In genomic region chr9:135053133-135053532, GRCh38 we compare ENCODE assay signal across 24 cellular contexts. TPM values are rescaled to one million over a fixed set of nuclear protein-coding genes. Genes with fewer than 3 reads are reported as not detected.
DNase-seq lines count a peak whose midpoint lies in the region; ATAC-seq and TF ChIP-seq lines count a peak whose summit lies in the region.
"Had no signal": no experiment of that assay in that cellular context is flagged by ENCODE, and none has a peak within 500 bp of the region (broad histone marks: within the 10 kb centered on the region; RNA-seq: fewer than 3 reads in every experiment).

No MANE protein-coding gene starts in this region.

- H3K27ac Mint-ChIP-seq in activated T-helper 1 cell treated with anti-CD3 and anti-CD28 coated beads, Interleukin-12 subunit alpha, Interleukin-12 subunit beta, Interleukin-2, Interleukin-4 antibody, amounts not matched to agents 30 ng/mL and 10 ng/mL and 1 ng/mL, durations not matched to agents 14 hours and 24 hours and 36 hours, result no peak overlapping the region
- H3K27ac Mint-ChIP-seq in glutamatergic neuron (ENCODE audit: unreplicated experiment), result no peak overlapping the region
- H3K27ac Mint-ChIP-seq: activated CD8-positive, alpha-beta memory T cell treated with anti-CD3 and anti-CD28 coated beads, Interleukin-2, amount 10 ng/mL, durations not matched to agents 7 days and 5 days; natural killer cell treated with Interleukin-12 subunit alpha and Interleukin-12 subunit beta and Interleukin-15 and Interleukin-18, amount 100 ng/mL, for 72 hours had no signal

- no peak overlapping the region for H3K4me3 ChIP-seq in right cardiac atrium (ENCODE audit: low read length)
- no peak overlapping the region for H3K4me3 ChIP-seq in Peyer's patch
- no peak overlapping the region for H3K4me3 ChIP-seq in upper lobe of right lung
- H3K4me3 ChIP-seq: dorsolateral prefrontal cortex, hepatocyte, lung, mucosa of descending colon, SK-N-MC had no signal

- H3K36me3 ChIP-seq in Peyer's patch (no peaks in the 10 kb centered on the region), upper lobe of right lung (no peaks in the 10 kb centered on the region)

- intact Hi-C loops in cardiac septum (cut with DNase I) (no loop called here), right cardiac atrium (cut with DNase I) (no loop called here), upper lobe of right lung (cut with DNase I) (no loop called here)
- intact Hi-C loops in activated T-helper 1 cell treated with anti-CD3 and anti-CD28 coated beads, Interleukin-12 subunit alpha, Interleukin-12 subunit beta, Interleukin-2, Interleukin-4 antibody, amounts not matched to agents 30 ng/mL and 10 ng/mL and 1 ng/mL, durations not matched to agents 14 hours and 24 hours and 36 hours (cut with micrococcal nuclease), result no loop called here

- no peaks in the 10 kb centered on the region for H3K36me3 Mint-ChIP-seq in activated T-helper 1 cell treated with anti-CD3 and anti-CD28 coated beads, Interleukin-12 subunit alpha, Interleukin-12 subunit beta, Interleukin-2, Interleukin-4 antibody, amounts not matched to agents 30 ng/mL and 10 ng/mL and 1 ng/mL, durations not matched to agents 14 hours and 24 hours and 36 hours (ENCODE audit: low read depth)
- H3K36me3 Mint-ChIP-seq in glutamatergic neuron (ENCODE audit: unreplicated experiment), result peaks cover 8% of the 10 kb centered on the region
- H3K36me3 Mint-ChIP-seq: activated CD8-positive, alpha-beta memory T cell treated with anti-CD3 and anti-CD28 coated beads, Interleukin-2, amount 10 ng/mL, durations not matched to agents 7 days and 5 days; natural killer cell treated with Interleukin-12 subunit alpha and Interleukin-12 subunit beta and Interleukin-15 and Interleukin-18, amount 100 ng/mL, for 72 hours had no signal

- H3K27me3 ChIP-seq in right cardiac atrium (ENCODE audit: control insufficient read depth, insufficient read depth) (no peaks in the 10 kb centered on the region), Peyer's patch (no peaks in the 10 kb centered on the region), upper lobe of right lung (peaks cover 6% of the 10 kb centered on the region)

- H3K27me3 Mint-ChIP-seq in activated T-helper 1 cell treated with anti-CD3 and anti-CD28 coated beads, Interleukin-12 subunit alpha, Interleukin-12 subunit beta, Interleukin-2, Interleukin-4 antibody, amounts not matched to agents 30 ng/mL and 10 ng/mL and 1 ng/mL, durations not matched to agents 14 hours and 24 hours and 36 hours (ENCODE audit: insufficient read depth), result peaks cover 5% of the 10 kb centered on the region
- H3K27me3 Mint-ChIP-seq in glutamatergic neuron (ENCODE audit: unreplicated experiment), result peaks cover 5% of the 10 kb centered on the region

- WGBS in right cardiac atrium, result 83% methylated on average over 5 of the region's 5 CpGs

- H3K9me3 ChIP-seq in right cardiac atrium (ENCODE audit: control insufficient read depth, low read length) (no peaks in the 10 kb centered on the region), Peyer's patch (no peaks in the 10 kb centered on the region), upper lobe of right lung (no peaks in the 10 kb centered on the region)
- H3K9me3 ChIP-seq: mucosa of descending colon had no signal

- TF ChIP-seq CTCF in Peyer's patch (IDR thresholded peaks at IDR 0.05) (no peak), upper lobe of right lung (IDR thresholded peaks at IDR 0.05) (no peak), glutamatergic neuron (IDR thresholded peaks at IDR 0.05; ENCODE audit: partially characterized antibody, unreplicated experiment) (no peak)

- no peak for ATAC-seq in right cardiac atrium
- no peak for ATAC-seq in upper lobe of right lung
- ATAC-seq in GM19463 (IDR thresholded peaks at IDR 0.05; ENCODE audit: unreplicated experiment), result no peak
- ATAC-seq: activated CD8-positive, alpha-beta memory T cell treated with anti-CD3 and anti-CD28 coated beads, Interleukin-2, amount 10 ng/mL, durations not matched to agents 7 days and 5 days; mucosa of descending colon; natural killer cell treated with Interleukin-12 subunit alpha and Interleukin-12 subunit beta and Interleukin-15 and Interleukin-18, amount 100 ng/mL, for 72 hours had no signal

- no peak overlapping the region for H3K4me3 Mint-ChIP-seq in activated T-helper 1 cell treated with anti-CD3 and anti-CD28 coated beads, Interleukin-12 subunit alpha, Interleukin-12 subunit beta, Interleukin-2, Interleukin-4 antibody, amounts not matched to agents 30 ng/mL and 10 ng/mL and 1 ng/mL, durations not matched to agents 14 hours and 24 hours and 36 hours
- no peak overlapping the region for H3K4me3 Mint-ChIP-seq in glutamatergic neuron (ENCODE audit: unreplicated experiment)
- H3K4me3 Mint-ChIP-seq: activated CD8-positive, alpha-beta memory T cell treated with anti-CD3 and anti-CD28 coated beads, Interleukin-2, amount 10 ng/mL, durations not matched to agents 7 days and 5 days; H9; natural killer cell treated with Interleukin-12 subunit alpha and Interleukin-12 subunit beta and Interleukin-15 and Interleukin-18, amount 100 ng/mL, for 72 hours had no signal

- H3K27ac ChIP-seq in right cardiac atrium (ENCODE audit: low read length), result no peak overlapping the region
- no peak overlapping the region for H3K27ac ChIP-seq in Peyer's patch
- no peak overlapping the region for H3K27ac ChIP-seq in upper lobe of right lung
- H3K27ac ChIP-seq: dorsolateral prefrontal cortex, hepatocyte, SK-N-MC had no signal

- peak; percentile 7 for DNase-seq in cardiac septum (ENCODE audit: low spot score)
- no peak for DNase-seq in right cardiac atrium
- peak in 2 of 3 donors; percentile 13 to 19 for DNase-seq in Peyer's patch
- peak; percentile 13 for DNase-seq in medulla oblongata (ENCODE audit: extremely low spot score)
- DNase-seq in upper lobe of right lung, result peak; percentile 12
- DNase-seq in activated T-helper 1 cell treated with anti-CD3 and anti-CD28 coated beads, Interleukin-12 subunit alpha, Interleukin-12 subunit beta, Interleukin-2, Interleukin-4 antibody, amounts not matched to agents 30 ng/mL and 10 ng/mL and 1 ng/mL, durations not matched to agents 14 hours and 24 hours and 36 hours (ENCODE audit: low spot score), result no peak
- no peak for DNase-seq in glutamatergic neuron
- DNase-seq: activated CD8-positive, alpha-beta memory T cell treated with anti-CD3 and anti-CD28 coated beads, Interleukin-2, amount 10 ng/mL, durations not matched to agents 7 days and 5 days; activated T-cell treated with anti-CD3 and anti-CD28 coated beads, Interleukin-2, amount 50 U/mL, for 48 hours; DMS153; Karpas-422; mucosa of descending colon; NCI-H1092; NCI-H1694; NCI-H82; occipital lobe; stimulated activated naive CD4-positive, alpha-beta T cell had no signal

- no peaks in the 10 kb centered on the region for H3K4me1 ChIP-seq in right cardiac atrium (ENCODE audit: control insufficient read depth, insufficient read depth, low read length)
- no peaks in the 10 kb centered on the region for H3K4me1 ChIP-seq in Peyer's patch
- no peaks in the 10 kb centered on the region for H3K4me1 ChIP-seq in upper lobe of right lung

- TF ChIP-seq POLR2A in Peyer's patch (IDR thresholded peaks at IDR 0.05), result no peak

- H3K9me3 Mint-ChIP-seq in activated T-helper 1 cell treated with anti-CD3 and anti-CD28 coated beads, Interleukin-12 subunit alpha, Interleukin-12 subunit beta, Interleukin-2, Interleukin-4 antibody, amounts not matched to agents 30 ng/mL and 10 ng/mL and 1 ng/mL, durations not matched to agents 14 hours and 24 hours and 36 hours, result no peaks in the 10 kb centered on the region
- H3K9me3 Mint-ChIP-seq in glutamatergic neuron (ENCODE audit: unreplicated experiment), result peaks cover 2% of the 10 kb centered on the region
- H3K9me3 Mint-ChIP-seq: natural killer cell treated with Interleukin-12 subunit alpha and Interleukin-12 subunit beta and Interleukin-15 and Interleukin-18, amount 100 ng/mL, for 72 hours had no signal

- H3K4me1 Mint-ChIP-seq in activated T-helper 1 cell treated with anti-CD3 and anti-CD28 coated beads, Interleukin-12 subunit alpha, Interleukin-12 subunit beta, Interleukin-2, Interleukin-4 antibody, amounts not matched to agents 30 ng/mL and 10 ng/mL and 1 ng/mL, durations not matched to agents 14 hours and 24 hours and 36 hours (ENCODE audit: low read depth), result no peaks in the 10 kb centered on the region
- H3K4me1 Mint-ChIP-seq in glutamatergic neuron (ENCODE audit: low read depth, unreplicated experiment), result peaks cover 16% of the 10 kb centered on the region

RNA-seq across cellular contexts. Expression of gene OLFM1, which starts 34.3 kb away (rescaled TPM):
- total RNA-seq in cardiac septum (8.6 TPM), right cardiac atrium (10 to 100 TPM in 2 of 4 donors, 1 to 10 TPM in 2; 8.8 to 19.0 (median 9.5) TPM), Peyer's patch (1 to 10 TPM; 2.5 to 5.8 (median 4.9) TPM), upper lobe of right lung (26.0 TPM), glutamatergic neuron (ENCODE audit: unreplicated experiment) (387 TPM)
- 19.1 TPM for polyA plus RNA-seq in right cardiac atrium
- total RNA-seq in activated T-helper 1 cell treated with anti-CD3 and anti-CD28 coated beads, Interleukin-12 subunit alpha, Interleukin-12 subunit beta, Interleukin-2, Interleukin-4 antibody, amounts not matched to agents 30 ng/mL and 10 ng/mL and 1 ng/mL, durations not matched to agents 14 hours and 24 hours and 36 hours, result 0.47 and 0.66 TPM in 2 replicates
- total RNA-seq: natural killer cell treated with Interleukin-12 subunit alpha and Interleukin-12 subunit beta and Interleukin-15 and Interleukin-18, amount 100 ng/mL, for 72 hours had no signal

Comparison
In these comparisons a context has a peak if more than half of its experiments do, and no peak if none do; other contexts are left out.
1. DNase-seq: peak in cardiac septum (single experiment), Peyer's patch (2 of 3), medulla oblongata (single experiment) and upper lobe of right lung (single experiment); none in right cardiac atrium (0 of 3), activated T-helper 1 cell treated with anti-CD3 and anti-CD28 coated beads, Interleukin-12 subunit alpha, Interleukin-12 subunit beta, Interleukin-2, Interleukin-4 antibody, amounts not matched to agents 30 ng/mL and 10 ng/mL and 1 ng/mL, durations not matched to agents 14 hours and 24 hours and 36 hours (single experiment) and glutamatergic neuron (single experiment).
2. RNA of gene OLFM1, which starts 34.3 kb away (total RNA-seq): 387 TPM in glutamatergic neuron (single experiment); 26.0 TPM in upper lobe of right lung (single experiment), 8.8 to 19.0 TPM in right cardiac atrium, 8.6 TPM in cardiac septum (single experiment), 2.5 to 5.8 TPM in Peyer's patch and 0.47 to 0.66 TPM in activated T-helper 1 cell treated with anti-CD3 and anti-CD28 coated beads, Interleukin-12 subunit alpha, Interleukin-12 subunit beta, Interleukin-2, Interleukin-4 antibody, amounts not matched to agents 30 ng/mL and 10 ng/mL and 1 ng/mL, durations not matched to agents 14 hours and 24 hours and 36 hours; every median in the first group is over 10 times any median in the second.